Comparison of ENCODE assay signal across 9 cellular contexts in the genomic region with DNA sequence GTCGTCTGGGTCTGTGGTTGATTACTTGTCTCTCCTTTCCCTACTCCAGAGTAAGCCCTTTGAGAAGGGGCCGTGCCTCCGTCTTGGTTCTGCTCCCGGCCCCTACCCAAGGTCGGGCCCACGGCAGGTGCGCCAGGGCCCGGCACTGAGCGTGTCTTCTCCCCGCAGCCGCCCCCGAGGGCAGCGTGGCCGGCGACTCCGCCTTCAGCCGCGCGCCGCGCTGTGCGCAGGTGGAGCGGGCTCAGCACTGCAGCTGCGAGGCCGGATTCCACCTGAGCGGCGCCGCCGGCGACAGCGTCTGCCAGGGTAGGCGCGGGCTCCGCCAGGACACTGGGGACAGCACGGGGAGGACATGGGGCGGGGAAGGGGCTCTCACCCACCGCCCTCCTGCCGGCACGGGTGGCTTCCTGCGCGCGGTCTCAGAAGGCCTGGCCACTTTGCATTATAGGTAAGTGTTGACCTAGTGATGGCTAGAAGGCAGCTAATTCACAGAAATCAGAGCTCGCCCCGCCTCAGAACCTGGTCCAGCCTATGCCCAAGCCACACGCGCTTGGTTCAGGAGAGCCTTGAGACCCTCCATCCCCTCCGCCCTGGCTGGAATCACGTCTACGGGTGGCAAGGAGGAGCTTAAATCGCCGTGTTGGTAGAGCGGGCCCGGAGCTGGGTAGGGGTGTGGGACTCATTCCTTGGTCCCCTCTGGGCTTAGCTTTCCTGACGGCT. TPM values are rescaled to one million over a fixed set of nuclear protein-coding genes. Genes with fewer than 3 reads are reported as not detected.
DNase-seq lines count a peak whose midpoint lies in the region; ATAC-seq and TF ChIP-seq lines count a peak whose summit lies in the region.
"Had no signal": no experiment of that assay in that cellular context is flagged by ENCODE, and none has a peak within 500 bp of the region (broad histone marks: within the 10 kb centered on the region; RNA-seq: fewer than 3 reads in every experiment).

No MANE protein-coding gene starts in this region.

- H3K4me3 ChIP-seq in ascending aorta: no peak overlapping the region

- peaks cover 37% of the 10 kb centered on the region for H3K4me1 Mint-ChIP-seq in activated naive CD8-positive, alpha-beta T cell treated with anti-CD3 and anti-CD28 coated beads for 36 hours
- H3K4me1 Mint-ChIP-seq in progenitor cell of endocrine pancreas (ENCODE audit: low read depth): no peaks in the 10 kb centered on the region

- peaks cover 17% of the 10 kb centered on the region for H3K36me3 Mint-ChIP-seq in activated naive CD8-positive, alpha-beta T cell treated with anti-CD3 and anti-CD28 coated beads for 36 hours
- H3K36me3 Mint-ChIP-seq in progenitor cell of endocrine pancreas (ENCODE audit: insufficient read depth): peaks cover 13% of the 10 kb centered on the region

- no peak overlapping the region for H3K27ac ChIP-seq in ascending aorta
- H3K27ac ChIP-seq: stomach had no signal

- DNase-seq in DMS79 (lab: John Stamatoyannopoulos, UW) (peak; percentile 81), T-helper 2 cell (peak; percentile 6 to 75 (median 52)), progenitor cell of endocrine pancreas (ENCODE audit: low spot score, unreplicated experiment) (peak; percentile 23), ascending aorta (ENCODE audit: low spot score in 2 of 2) (no peak), epidermal melanocyte (ENCODE audit: insufficient read length, low spot score) (no peak), OCI-M2 (lab: John Stamatoyannopoulos, UW; ENCODE audit: unreplicated experiment) (no peak)
- DNase-seq in activated naive CD8-positive, alpha-beta T cell treated with anti-CD3 and anti-CD28 coated beads for 36 hours: peak; percentile 68
- DNase-seq: stomach had no signal

- peak overlapping the region; percentile 78 for H3K4me3 Mint-ChIP-seq in activated naive CD8-positive, alpha-beta T cell treated with anti-CD3 and anti-CD28 coated beads for 36 hours
- H3K4me3 Mint-ChIP-seq in progenitor cell of endocrine pancreas (ENCODE audit: low read depth): no peak overlapping the region

- H3K4me1 ChIP-seq in ascending aorta: no peaks in the 10 kb centered on the region

- ATAC-seq in GM21529 (IDR thresholded peaks at IDR 0.05; ENCODE audit: unreplicated experiment): no peak

- intact Hi-C loops in ascending aorta (cut with DNase I): no loop called here

- no peaks in the 10 kb centered on the region for H3K27me3 Mint-ChIP-seq in activated naive CD8-positive, alpha-beta T cell treated with anti-CD3 and anti-CD28 coated beads for 36 hours
- peaks cover 19% of the 10 kb centered on the region for H3K27me3 Mint-ChIP-seq in progenitor cell of endocrine pancreas

- H3K27ac Mint-ChIP-seq in activated naive CD8-positive, alpha-beta T cell treated with anti-CD3 and anti-CD28 coated beads for 36 hours: peak overlapping the region; percentile 86
- no peak overlapping the region for H3K27ac Mint-ChIP-seq in progenitor cell of endocrine pancreas

- no peaks in the 10 kb centered on the region for H3K9me3 Mint-ChIP-seq in activated naive CD8-positive, alpha-beta T cell treated with anti-CD3 and anti-CD28 coated beads for 36 hours
- peaks cover 18% of the 10 kb centered on the region for H3K9me3 Mint-ChIP-seq in progenitor cell of endocrine pancreas (ENCODE audit: low read depth)

- H3K27me3 ChIP-seq in ascending aorta: no peaks in the 10 kb centered on the region

- TF ChIP-seq CTCF in progenitor cell of endocrine pancreas (IDR thresholded peaks at IDR 0.05; ENCODE audit: unreplicated experiment): peak; percentile 16
- no peak for TF ChIP-seq CTCF in ascending aorta (IDR thresholded peaks at IDR 0.05)

- no peaks in the 10 kb centered on the region for H3K9me3 ChIP-seq in ascending aorta

- no peaks in the 10 kb centered on the region for H3K36me3 ChIP-seq in ascending aorta
- H3K36me3 ChIP-seq: stomach had no signal

RNA-seq across cellular contexts. Expression of a gene that starts 43.5 kb away (rescaled TPM):
- 1 to 10 TPM; 8.8 to 9.4 TPM for total RNA-seq in activated naive CD8-positive, alpha-beta T cell treated with anti-CD3 and anti-CD28 coated beads for 36 hours
- total RNA-seq in progenitor cell of endocrine pancreas (9.3 and 13.3 TPM in 2 replicates), ascending aorta (0.43 TPM)

Comparison
In these comparisons a context has a peak if more than half of its experiments do, and no peak if none do; other contexts are left out.
1. DNase-seq: peak in DMS79 (single experiment), T-helper 2 cell (5 of 5), activated naive CD8-positive, alpha-beta T cell treated with anti-CD3 and anti-CD28 coated beads for 36 hours (single experiment) and progenitor cell of endocrine pancreas (single experiment); none in ascending aorta (0 of 2), epidermal melanocyte (single experiment) and OCI-M2 (single experiment).